ENCODE assay signal across 15 cellular contexts in the genomic region with DNA sequence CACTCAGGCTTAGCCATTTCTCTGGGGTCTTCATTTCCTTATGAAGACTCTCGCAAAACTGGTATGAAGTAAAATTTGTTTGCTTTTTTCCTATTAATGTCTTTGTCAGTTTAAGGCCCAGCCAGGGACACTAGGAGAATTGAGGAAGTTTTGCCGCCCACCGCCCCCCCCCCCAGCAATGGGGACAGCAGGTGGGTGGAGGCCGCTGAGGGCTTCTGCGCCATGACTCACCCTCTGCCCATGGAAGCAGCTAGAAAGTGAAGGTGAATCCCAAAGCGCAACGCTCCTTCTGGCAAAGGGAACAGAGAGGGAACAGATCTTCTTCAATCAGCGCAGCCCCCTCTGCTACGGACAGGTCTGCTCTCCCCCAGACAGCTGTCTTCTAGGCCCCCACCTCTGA. TPM values are rescaled to one million over a fixed set of nuclear protein-coding genes. Genes with fewer than 3 reads are reported as not detected.
DNase-seq lines count a peak whose midpoint lies in the region; ATAC-seq and TF ChIP-seq lines count a peak whose summit lies in the region.
"Had no signal": no experiment of that assay in that cellular context is flagged by ENCODE, and none has a peak within 500 bp of the region (broad histone marks: within the 10 kb centered on the region; RNA-seq: fewer than 3 reads in every experiment).

No MANE protein-coding gene starts in this region.

- no peak overlapping the region for H3K4me3 Mint-ChIP-seq in CD4-positive, CD25-positive, alpha-beta regulatory T cell
- H3K4me3 Mint-ChIP-seq in activated naive CD8-positive, alpha-beta T cell treated with anti-CD3 and anti-CD28 coated beads for 36 hours: no peak overlapping the region
- no peak overlapping the region for H3K4me3 Mint-ChIP-seq in osteocyte (ENCODE audit: unreplicated experiment)

- no peak for ATAC-seq in CD4-positive, CD25-positive, alpha-beta regulatory T cell (ENCODE audit: low read depth in 2 of 2)
- ATAC-seq in GM18520 (IDR thresholded peaks at IDR 0.05; ENCODE audit: unreplicated experiment) (no peak), HG03571 (IDR thresholded peaks at IDR 0.05; ENCODE audit: unreplicated experiment) (no peak)

- DNase-seq in CD4-positive, CD25-positive, alpha-beta regulatory T cell: no peak
- DNase-seq in HL-60 (ENCODE audit: low read depth in 1 of 2, low spot score in 1 of 2) (peak in 1 of 2 experiments; percentile 10), osteocyte (ENCODE audit: extremely low spot score, unreplicated experiment) (no peak), medulla oblongata (ENCODE audit: extremely low spot score) (no peak), glomerular visceral epithelial cell (ENCODE audit: extremely low spot score) (no peak)
- no peak for DNase-seq in activated naive CD8-positive, alpha-beta T cell treated with anti-CD3 and anti-CD28 coated beads for 36 hours
- DNase-seq: activated CD8-positive, alpha-beta memory T cell treated with anti-CD3 and anti-CD28 coated beads for 24 hours; activated naive CD4-positive, alpha-beta T cell treated with anti-CD3 and anti-CD28 coated beads, Interleukin-2, amount 50 U/mL, for 16 hours; effector CD4-positive, alpha-beta T cell; GOT3; IMR-90; NCI-H345; stomach had no signal

- peaks cover 42% of the 10 kb centered on the region for H3K36me3 ChIP-seq in CD4-positive, CD25-positive, alpha-beta regulatory T cell (ENCODE audit: control insufficient read depth, insufficient read depth, low read length)

- no peak for TF ChIP-seq CTCF in HL-60 (IDR thresholded peaks at IDR 0.05; ENCODE audit: insufficient read depth, low read length)
- TF ChIP-seq CTCF in osteocyte (IDR thresholded peaks at IDR 0.05): no peak

- peaks cover 51% of the 10 kb centered on the region for H3K36me3 Mint-ChIP-seq in CD4-positive, CD25-positive, alpha-beta regulatory T cell
- peaks cover 74% of the 10 kb centered on the region for H3K36me3 Mint-ChIP-seq in activated naive CD8-positive, alpha-beta T cell treated with anti-CD3 and anti-CD28 coated beads for 36 hours
- peaks cover 51% of the 10 kb centered on the region for H3K36me3 Mint-ChIP-seq in osteocyte (ENCODE audit: unreplicated experiment)

- H3K27me3 Mint-ChIP-seq in CD4-positive, CD25-positive, alpha-beta regulatory T cell: no peaks in the 10 kb centered on the region
- no peaks in the 10 kb centered on the region for H3K27me3 Mint-ChIP-seq in activated naive CD8-positive, alpha-beta T cell treated with anti-CD3 and anti-CD28 coated beads for 36 hours
- no peaks in the 10 kb centered on the region for H3K27me3 Mint-ChIP-seq in osteocyte (ENCODE audit: unreplicated experiment)

- no peak overlapping the region for H3K4me3 ChIP-seq in CD4-positive, CD25-positive, alpha-beta regulatory T cell (ENCODE audit: low read depth, low read length)
- H3K4me3 ChIP-seq in HL-60 (replicated peaks; ENCODE audit: insufficient read depth, low read length): no peak overlapping the region
- H3K4me3 ChIP-seq: stomach had no signal

- peaks cover 0 to 2% (median 0%) of the 10 kb centered on the region in 7 donors for H3K9me3 Mint-ChIP-seq in CD4-positive, CD25-positive, alpha-beta regulatory T cell
- peaks cover 4% of the 10 kb centered on the region for H3K9me3 Mint-ChIP-seq in activated naive CD8-positive, alpha-beta T cell treated with anti-CD3 and anti-CD28 coated beads for 36 hours
- no peaks in the 10 kb centered on the region for H3K9me3 Mint-ChIP-seq in osteocyte (ENCODE audit: unreplicated experiment)

- H3K27ac Mint-ChIP-seq in CD4-positive, CD25-positive, alpha-beta regulatory T cell: peak overlapping the region; percentile 84 to 98 (median 89)
- peak overlapping the region; percentile 61 for H3K27ac Mint-ChIP-seq in activated naive CD8-positive, alpha-beta T cell treated with anti-CD3 and anti-CD28 coated beads for 36 hours
- peak overlapping the region; percentile 3 for H3K27ac Mint-ChIP-seq in osteocyte (ENCODE audit: unreplicated experiment)

- no peaks in the 10 kb centered on the region for H3K27me3 ChIP-seq in CD4-positive, CD25-positive, alpha-beta regulatory T cell (ENCODE audit: control insufficient read depth, insufficient read depth, low read length)
- H3K27me3 ChIP-seq in HL-60 (ENCODE audit: insufficient read depth, poor library complexity, severe bottlenecking): no peaks in the 10 kb centered on the region
- H3K27me3 ChIP-seq: stomach had no signal

- H3K9me3 ChIP-seq in CD4-positive, CD25-positive, alpha-beta regulatory T cell (ENCODE audit: control insufficient read depth in 2 of 2, low read length in 2 of 2): no peaks in the 10 kb centered on the region
- H3K9me3 ChIP-seq: stomach had no signal

- peaks cover 29% of the 10 kb centered on the region for H3K4me1 ChIP-seq in CD4-positive, CD25-positive, alpha-beta regulatory T cell (ENCODE audit: control insufficient read depth, insufficient read depth, low read length, poor library complexity, severe bottlenecking)

- no peak overlapping the region for H3K27ac ChIP-seq in CD4-positive, CD25-positive, alpha-beta regulatory T cell (ENCODE audit: insufficient read depth, low read length, poor library complexity, severe bottlenecking)
- H3K27ac ChIP-seq in HL-60 (replicated peaks): peak overlapping the region; percentile 27; the same call in 1 of the 2 replicates

- H3K4me1 Mint-ChIP-seq in CD4-positive, CD25-positive, alpha-beta regulatory T cell: peaks cover 13 to 58% (median 26%) of the 10 kb centered on the region in 4 donors
- H3K4me1 Mint-ChIP-seq in activated naive CD8-positive, alpha-beta T cell treated with anti-CD3 and anti-CD28 coated beads for 36 hours: peaks cover 45% of the 10 kb centered on the region
- H3K4me1 Mint-ChIP-seq in osteocyte (ENCODE audit: unreplicated experiment): peaks cover 13% of the 10 kb centered on the region

RNA-seq across cellular contexts. Expression of a gene that starts 49.7 kb away (rescaled TPM):
- 208 TPM for total RNA-seq in CD4-positive, CD25-positive, alpha-beta regulatory T cell
- 10 to 100 TPM; 13.7 to 21.6 (median 17.0) TPM for polyA plus RNA-seq in CD4-positive, CD25-positive, alpha-beta regulatory T cell
- 10 to 100 TPM; 51.0 to 52.1 TPM for total RNA-seq in activated naive CD8-positive, alpha-beta T cell treated with anti-CD3 and anti-CD28 coated beads for 36 hours
- total RNA-seq in osteocyte: 79.7 and 83.0 TPM in 2 replicates

RNA-seq across cellular contexts. Expression of a gene that starts 56.8 kb away (rescaled TPM):
- 146 TPM for total RNA-seq in CD4-positive, CD25-positive, alpha-beta regulatory T cell
- polyA plus RNA-seq in CD4-positive, CD25-positive, alpha-beta regulatory T cell: 10 to 100 TPM; 32.5 to 44.6 (median 42.5) TPM
- total RNA-seq in activated naive CD8-positive, alpha-beta T cell treated with anti-CD3 and anti-CD28 coated beads for 36 hours: 100 to 1,000 TPM; 115 to 117 TPM
- 41.0 and 45.4 TPM in 2 replicates for total RNA-seq in osteocyte

Comparison
In these comparisons a context has a peak if more than half of its experiments do, and no peak if none do; other contexts are left out.
1. H3K27ac Mint-ChIP-seq: peak in every context shown above with its lines; median percentile 89 in CD4-positive, CD25-positive, alpha-beta regulatory T cell; 61 in activated naive CD8-positive, alpha-beta T cell treated with anti-CD3 and anti-CD28 coated beads for 36 hours; 3 in osteocyte.